ENCODE assay signal across 26 cellular contexts in the genomic region with DNA sequence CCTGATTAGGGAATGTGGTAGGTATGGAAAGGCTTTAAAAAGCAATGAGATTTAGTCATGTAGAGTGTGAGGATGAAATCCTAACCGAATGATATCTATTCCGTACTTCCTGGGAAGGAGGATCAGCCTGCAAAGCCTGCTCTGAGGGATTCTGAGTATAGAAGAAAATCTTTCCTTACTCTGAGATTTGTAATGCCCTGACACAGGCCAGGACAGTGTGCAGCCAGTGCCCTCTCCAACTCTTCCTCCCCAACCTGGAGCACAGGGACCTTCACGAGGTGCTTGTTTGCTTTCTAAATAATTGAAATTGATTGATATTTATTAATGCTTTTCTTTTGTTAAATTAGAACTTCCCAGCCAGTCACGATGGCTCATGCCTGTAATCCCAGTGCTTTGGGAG.
"Had no signal": no experiment of that assay in that cellular context is flagged by ENCODE, and none has a peak within 500 bp of the region (broad histone marks: within the 10 kb centered on the region; RNA-seq: fewer than 3 reads in every experiment).

No MANE protein-coding gene starts in this region.

- H3K4me1 ChIP-seq: colonic mucosa, esophagus muscularis mucosa, esophagus squamous epithelium, foreskin keratinocyte, gastrocnemius medialis, gastroesophageal sphincter, heart left ventricle, heart right ventricle had no signal

- FAIRE-seq: endometrium, endothelial cell of umbilical vein had no signal

- ATAC-seq: effector memory CD8-positive, alpha-beta T cell; esophagus mucosa; foreskin keratinocyte; gastrocnemius medialis; gastroesophageal sphincter; heart left ventricle; heart right ventricle had no signal

- H3K27ac ChIP-seq: colonic mucosa, coronary artery, dorsolateral prefrontal cortex, epithelial cell of prostate, esophagus muscularis mucosa, esophagus squamous epithelium, foreskin keratinocyte, gastrocnemius medialis, gastroesophageal sphincter, heart left ventricle, heart right ventricle had no signal

- H3K36me3 ChIP-seq: colonic mucosa, esophagus muscularis mucosa, gastrocnemius medialis, gastroesophageal sphincter, heart left ventricle, heart right ventricle had no signal

- H3K9me3 ChIP-seq: colonic mucosa, esophagus muscularis mucosa, esophagus squamous epithelium, gastrocnemius medialis, gastroesophageal sphincter, heart left ventricle, heart right ventricle had no signal

- H3K27me3 ChIP-seq: colonic mucosa, esophagus muscularis mucosa, esophagus squamous epithelium, foreskin keratinocyte, gastrocnemius medialis, gastroesophageal sphincter, heart left ventricle, heart right ventricle had no signal

- DNase-seq: colonic mucosa; cortex of kidney; dermis blood vessel endothelial cell; dorsolateral prefrontal cortex; effector CD4-positive, alpha-beta T cell; effector CD8-positive, alpha-beta T cell; effector memory CD4-positive, alpha-beta T cell; effector memory CD8-positive, alpha-beta T cell; endodermal cell; erythroblast; esophagus squamous epithelium; foreskin fibroblast; foreskin keratinocyte; foreskin melanocyte; gastrocnemius medialis; glutamatergic neuron; head of caudate nucleus; heart left ventricle; heart right ventricle had no signal

- H3K4me3 ChIP-seq: colonic mucosa, coronary artery, dorsolateral prefrontal cortex, esophagus muscularis mucosa, esophagus squamous epithelium, gastrocnemius medialis, gastroesophageal sphincter, heart left ventricle, heart right ventricle had no signal
